ENCODE assay signal across 32 cellular contexts in the genomic region with DNA sequence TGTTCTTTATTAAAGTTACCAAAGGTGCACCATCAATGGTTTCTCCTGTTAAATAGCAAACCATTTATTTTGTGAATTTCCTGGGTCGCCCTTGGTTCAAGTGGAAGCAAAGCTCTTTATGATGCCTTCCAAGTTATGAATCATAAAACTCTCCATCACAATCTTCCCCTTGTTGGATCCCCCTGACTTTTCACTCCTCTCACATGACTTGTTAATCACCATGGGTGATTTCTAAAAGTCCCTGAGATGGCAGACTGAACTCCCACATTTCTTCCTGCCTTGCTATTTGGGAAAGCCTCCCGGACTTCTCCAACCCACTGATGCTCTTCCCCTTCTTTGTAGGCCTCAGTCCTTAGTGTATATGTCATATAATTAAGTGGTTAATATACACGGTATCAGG.
A peak's percentile ranks its signal among the peaks of the same experiment; 100 is the strongest.
DNase-seq lines count a peak whose midpoint lies in the region; ATAC-seq and TF ChIP-seq lines count a peak whose summit lies in the region.
"Had no signal": no experiment of that assay in that cellular context is flagged by ENCODE, and none has a peak within 500 bp of the region (broad histone marks: within the 10 kb centered on the region; RNA-seq: fewer than 3 reads in every experiment).

No MANE protein-coding gene starts in this region.

- H3K4me3 ChIP-seq in fibroblast of the aortic adventitia (ENCODE audit: low read depth, low read length), result no peak overlapping the region
- H3K4me3 ChIP-seq: neural progenitor cell, spleen, thoracic aorta had no signal

- ATAC-seq in HG02973 (IDR thresholded peaks at IDR 0.05; ENCODE audit: unreplicated experiment) (no peak), HG03460 (IDR thresholded peaks at IDR 0.05; ENCODE audit: unreplicated experiment) (no peak), GM18511 (IDR thresholded peaks at IDR 0.05; ENCODE audit: unreplicated experiment) (no peak)
- ATAC-seq: activated naive CD8-positive, alpha-beta T cell treated with anti-CD3 and anti-CD28 coated beads, Interleukin-2, amount 50 U/mL, for 24 hours; activated T-cell treated with anti-CD3 and anti-CD28 coated beads, Interleukin-2, amount 50 U/mL, for 72 hours; left colon; SK-N-SH treated with all-trans-retinoic acid at 6 μM for 48 hours; stimulated activated naive CD8-positive, alpha-beta T cell treated with anti-CD3 and anti-CD28 coated beads, Interleukin-15, Interleukin-2, amounts not matched to agents 100 U/mL and 50 U/mL, for 24 hours had no signal

- no peak overlapping the region for H3K27ac ChIP-seq in caudate nucleus (ENCODE audit: low read depth, low read length)
- H3K27ac ChIP-seq: neural progenitor cell, parathyroid adenoma had no signal

- H3K27me3 Mint-ChIP-seq in progenitor cell of endocrine pancreas, result peaks cover 30% of the 10 kb centered on the region
- H3K27me3 Mint-ChIP-seq: activated naive CD8-positive, alpha-beta T cell treated with anti-CD3 and anti-CD28 coated beads, Interleukin-2, amount 50 U/mL, for 24 hours; memory B cell had no signal

- peaks cover 40% of the 10 kb centered on the region for H3K4me1 Mint-ChIP-seq in progenitor cell of endocrine pancreas (ENCODE audit: low read depth)

- peak overlapping the region; percentile 4 for H3K4me3 Mint-ChIP-seq in progenitor cell of endocrine pancreas (ENCODE audit: low read depth)
- H3K4me3 Mint-ChIP-seq: activated naive CD8-positive, alpha-beta T cell treated with anti-CD3 and anti-CD28 coated beads, Interleukin-2, amount 50 U/mL, for 24 hours; activated T-cell treated with anti-CD3 and anti-CD28 coated beads, Interleukin-2, amount 50 U/mL, for 72 hours; immature natural killer cell; memory B cell; neural progenitor cell had no signal

- H3K27ac Mint-ChIP-seq in progenitor cell of endocrine pancreas, result peak overlapping the region; percentile 51
- H3K27ac Mint-ChIP-seq: activated naive CD8-positive, alpha-beta T cell treated with anti-CD3 and anti-CD28 coated beads, Interleukin-2, amount 50 U/mL, for 24 hours; activated T-cell treated with anti-CD3 and anti-CD28 coated beads, Interleukin-2, amount 50 U/mL, for 72 hours; immature natural killer cell; memory B cell; neural progenitor cell had no signal

- DNase-seq in COLO829 (ENCODE audit: low spot score) (peak; percentile 84), SK-MEL-5 (ENCODE audit: low read depth, low spot score) (peak; percentile 73), fibroblast of the aortic adventitia (ENCODE audit: low read depth) (peak; percentile 43), progenitor cell of endocrine pancreas (ENCODE audit: low spot score, unreplicated experiment) (no peak), caudate nucleus (lab: John Stamatoyannopoulos, UW) (no peak)
- DNase-seq: activated CD4-positive, alpha-beta T cell treated with anti-CD3 and anti-CD28 coated beads, Interleukin-2, amount 50 U/mL, for 48 hours; activated CD4-positive, CD25-positive, alpha-beta regulatory T cell treated with anti-CD3 and anti-CD28 coated beads, Interleukin-2, amount 50 U/mL, for 72 hours; activated naive CD4-positive, alpha-beta T cell; activated naive CD8-positive, alpha-beta T cell treated with anti-CD3 and anti-CD28 coated beads, Interleukin-2, amount 50 U/mL, for 24 hours; activated T-cell treated with anti-CD3 and anti-CD28 coated beads, Interleukin-2, amount 50 U/mL, for 72 hours; BE2C; cerebellar nuclear complex; COR-L47; DMS79 treated with DMSO at 0.1 percent for 48 hours; GDM1; immature natural killer cell; IMR-90; left colon; NCI-H2107; right cardiac atrium; spleen; stimulated activated CD4-positive, alpha-beta T cell treated with anti-CD3 and anti-CD28 coated beads, Interleukin-2, amount 100 ng/mL, for 24 hours; stimulated activated naive CD8-positive, alpha-beta T cell treated with anti-CD3 and anti-CD28 coated beads, Interleukin-15, Interleukin-2, amounts not matched to agents 100 U/mL and 50 U/mL, for 24 hours; T-helper 2 cell had no signal

- H3K36me3 Mint-ChIP-seq in progenitor cell of endocrine pancreas (ENCODE audit: insufficient read depth), result peaks cover 7% of the 10 kb centered on the region
- H3K36me3 Mint-ChIP-seq: neural progenitor cell had no signal

- TF ChIP-seq CTCF in fibroblast of the aortic adventitia (IDR thresholded peaks at IDR 0.05; ENCODE audit: insufficient read depth, low read length) (no peak), progenitor cell of endocrine pancreas (IDR thresholded peaks at IDR 0.05; ENCODE audit: unreplicated experiment) (no peak)

- in situ Hi-C loops in SK-MEL-5 (cut with HindIII; ENCODE audit: low pct_unique_long_range_greater_than_20kb, low sequenced_read_pairs), result no loop called here

- H3K9me3 Mint-ChIP-seq in progenitor cell of endocrine pancreas (ENCODE audit: low read depth), result no peaks in the 10 kb centered on the region
- H3K9me3 Mint-ChIP-seq: activated naive CD8-positive, alpha-beta T cell treated with anti-CD3 and anti-CD28 coated beads, Interleukin-2, amount 50 U/mL, for 24 hours; activated T-cell treated with anti-CD3 and anti-CD28 coated beads, Interleukin-2, amount 50 U/mL, for 72 hours; immature natural killer cell; memory B cell; neural progenitor cell had no signal

Comparison
In these comparisons a context has a peak if more than half of its experiments do, and no peak if none do; other contexts are left out.
1. DNase-seq: peak in COLO829 (single experiment), SK-MEL-5 (single experiment) and fibroblast of the aortic adventitia (single experiment); none in progenitor cell of endocrine pancreas (single experiment) and caudate nucleus (0 of 61).